ENCODE assay signal across 1 cellular context in the genomic region with DNA sequence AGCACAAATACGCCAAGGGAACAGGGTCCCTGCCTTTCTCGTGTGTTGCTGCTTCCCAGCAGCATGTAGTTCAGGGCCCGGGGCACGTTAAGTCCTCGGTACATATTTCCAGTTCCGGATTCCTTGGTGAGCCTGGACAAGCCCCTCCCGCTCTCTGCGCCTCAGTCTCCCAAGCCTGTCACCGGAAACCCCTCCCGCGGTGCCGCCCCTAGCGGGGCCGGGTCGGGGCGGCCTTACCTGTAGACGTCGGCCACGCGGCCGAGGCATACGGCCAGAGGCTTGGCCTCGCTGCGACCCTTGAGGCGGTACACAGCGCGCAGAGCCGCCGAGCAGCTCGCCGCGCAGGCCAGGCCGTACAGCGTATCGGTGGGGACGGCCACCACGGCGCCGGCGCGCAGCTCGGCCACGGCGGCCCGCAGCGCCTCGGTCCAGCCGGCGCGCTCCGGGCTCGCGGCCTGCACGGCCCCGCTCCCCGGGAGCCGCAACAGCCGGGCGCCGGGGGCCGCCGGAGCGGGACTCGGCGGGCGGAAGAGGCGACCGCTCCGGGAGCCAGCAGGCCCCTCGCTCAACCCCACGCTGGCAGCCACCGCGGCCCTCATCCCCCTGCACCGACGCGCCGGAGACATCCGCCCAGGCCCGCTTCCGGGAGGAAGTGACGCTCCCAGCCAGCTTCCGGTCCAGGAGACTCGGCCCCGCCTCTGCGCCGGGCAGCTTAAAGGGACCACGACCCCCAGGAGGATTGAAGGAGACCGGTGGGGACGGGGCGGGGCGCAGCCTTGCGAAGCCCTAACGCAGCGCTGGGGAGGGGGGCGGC.
TF ChIP-seq lines count a peak whose summit lies in the region.

A gene (plus strand): TSS at position 236 of the 814 bp plus-strand sequence. CDS start 615 bp downstream, outside the sequence.
A gene with protein sequence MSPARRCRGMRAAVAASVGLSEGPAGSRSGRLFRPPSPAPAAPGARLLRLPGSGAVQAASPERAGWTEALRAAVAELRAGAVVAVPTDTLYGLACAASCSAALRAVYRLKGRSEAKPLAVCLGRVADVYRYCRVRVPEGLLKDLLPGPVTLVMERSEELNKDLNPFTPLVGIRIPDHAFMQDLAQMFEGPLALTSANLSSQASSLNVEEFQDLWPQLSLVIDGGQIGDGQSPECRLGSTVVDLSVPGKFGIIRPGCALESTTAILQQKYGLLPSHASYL (minus strand): TSS at position 654 of the 814 bp plus-strand sequence. CDS start 28 bp downstream, at position 626.

TF ChIP-seq in endothelial cell of umbilical vein, 7 proteins besides CTCF, POLR2A, EP300 and RAD21:
- peak; percentile 44 for TF ChIP-seq POLR2AphosphoS5 (IDR thresholded peaks at IDR 0.05; ENCODE audit: insufficient read depth, low read depth, low read length)
- peak; percentile 78 for TF ChIP-seq MYC (IDR thresholded peaks at IDR 0.05; ENCODE audit: low read depth, low read length)
- no peak for TF ChIP-seq GATA2 (IDR thresholded peaks at IDR 0.05; ENCODE audit: insufficient read depth, insufficient read length, low read depth, low read length)
- TF ChIP-seq, protein P1, sequence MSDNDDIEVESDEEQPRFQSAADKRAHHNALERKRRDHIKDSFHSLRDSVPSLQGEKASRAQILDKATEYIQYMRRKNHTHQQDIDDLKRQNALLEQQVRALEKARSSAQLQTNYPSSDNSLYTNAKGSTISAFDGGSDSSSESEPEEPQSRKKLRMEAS (IDR thresholded peaks at IDR 0.05; ENCODE audit: insufficient read depth, insufficient read length), result peak; percentile 2
